18 cellular contexts compared by ENCODE assay signal in the genomic region with DNA sequence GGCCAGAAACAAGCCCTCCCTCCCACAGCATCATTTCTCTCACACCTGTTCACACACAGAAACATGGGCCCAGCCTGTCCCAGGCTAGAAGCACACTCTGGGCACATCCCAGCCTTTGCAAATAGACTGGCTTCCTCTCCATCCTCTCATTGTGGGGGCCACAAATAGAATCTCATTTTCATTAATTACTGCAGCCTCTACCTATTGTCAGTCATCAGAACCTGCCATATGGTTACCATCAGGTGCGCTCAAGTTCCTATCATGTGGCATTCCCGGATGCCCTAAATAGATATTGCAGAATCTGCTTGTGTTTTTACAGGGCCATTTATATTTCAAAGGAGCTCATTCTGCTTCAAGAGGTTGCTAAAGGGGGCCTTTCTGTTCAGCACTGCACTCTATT.
A peak's percentile ranks its signal among the peaks of the same experiment; 100 is the strongest.
DNase-seq lines count a peak whose midpoint lies in the region; TF ChIP-seq lines count a peak whose summit lies in the region.
"Had no signal": no experiment of that assay in that cellular context is flagged by ENCODE, and none has a peak within 500 bp of the region (broad histone marks: within the 10 kb centered on the region; RNA-seq: fewer than 3 reads in every experiment).

No MANE protein-coding gene starts in this region.

- no peaks in the 10 kb centered on the region for H3K79me2 ChIP-seq in hepatocyte

- H3K4me2 ChIP-seq in hepatocyte = no peak overlapping the region

- H4K20me1 ChIP-seq in hepatocyte (ENCODE audit: insufficient read depth, poor library complexity, severe bottlenecking) = no peaks in the 10 kb centered on the region

- TF ChIP-seq POLR2A in transverse colon (IDR thresholded peaks at IDR 0.05) = no peak

- peak; percentile 70 for DNase-seq in NCI-H2171 treated with DMSO at 0.1 percent for 48 hours (lab: John Stamatoyannopoulos, UW)
- DNase-seq in hepatocyte (ENCODE audit: low spot score) = no peak
- DNase-seq in transverse colon = no peak
- DNase-seq in mucosa of gallbladder (ENCODE audit: low spot score) = no peak
- DNase-seq in DMS79 treated with DMSO at 0.1 percent for 48 hours (lab: John Stamatoyannopoulos, UW) = no peak
- no peak for DNase-seq in HUDEP-2 (lab: John Stamatoyannopoulos, UW; ENCODE audit: unreplicated experiment in 76 of 76)
- DNase-seq: ACHN; CD4-positive, alpha-beta T cell; DMS153; DMS79; GM23248; HCEC 1CT; IMR-90 had no signal

- intact Hi-C loops in transverse colon (cut with DNase I; ENCODE audit: low total_unique reads) = no loop called here

- H3K9me2 ChIP-seq in hepatocyte (replicated peaks; ENCODE audit: insufficient read depth) = no peaks in the 10 kb centered on the region

- 90% methylated on average over 2 of the region's 2 CpGs for WGBS in hepatocyte (ENCODE audit: low lambda C conversion rate, missing lambda C conversion rate)
- 79 to 97% methylated on average over 2 of the region's 2 CpGs for WGBS in transverse colon (ENCODE audit: low coverage in 1 of 2), 2 donors

- H3K4me1 ChIP-seq in hepatocyte (ENCODE audit: insufficient read depth) (peaks cover 34% of the 10 kb centered on the region), transverse colon (peaks cover 3 to 39% (median 15%) of the 10 kb centered on the region in 4 donors)

- no peaks in the 10 kb centered on the region for H3K36me3 ChIP-seq in KOPT-K1 (ENCODE audit: insufficient read depth, low read length)
- H3K36me3 ChIP-seq in hepatocyte (replicated peaks; ENCODE audit: insufficient read depth, low read depth) = no peaks in the 10 kb centered on the region
- H3K36me3 ChIP-seq in transverse colon = no peaks in the 10 kb centered on the region

- no peak for TF ChIP-seq EP300 in transverse colon (IDR thresholded peaks at IDR 0.05; ENCODE audit: low read depth)

- H3K27me3 ChIP-seq in hepatocyte (no peaks in the 10 kb centered on the region), transverse colon (no peaks in the 10 kb centered on the region)

- H3K9me3 ChIP-seq in KOPT-K1 (ENCODE audit: insufficient read depth, low read length, poor library complexity, severe bottlenecking) (peaks cover 7% of the 10 kb centered on the region), hepatocyte (ENCODE audit: low read depth) (no peaks in the 10 kb centered on the region), transverse colon (no peaks in the 10 kb centered on the region)

- in situ Hi-C loops in transverse colon (cut with MboI; ENCODE audit: low pct_ligation_motif_present in 1 of 4, low pct_unique_long_range_greater_than_20kb in 1 of 4, low sequenced_read_pairs in 3 of 4) = no loop called here

- no peak for TF ChIP-seq CTCF in hepatocyte (IDR thresholded peaks at IDR 0.05; ENCODE audit: poor library complexity)
- TF ChIP-seq CTCF in transverse colon (IDR thresholded peaks at IDR 0.05) = no peak

- H3K4me3 ChIP-seq in hepatocyte (no peak overlapping the region), transverse colon (no peak overlapping the region)
- H3K4me3 ChIP-seq: GM12878, GM23248, K562 had no signal

- H3K27ac ChIP-seq in KOPT-K1 (ENCODE audit: low read depth, low read length, poor library complexity, severe bottlenecking) = peak overlapping the region; percentile 99
- H3K27ac ChIP-seq in hepatocyte = peak overlapping the region; percentile 80
- peak overlapping the region in 3 of 4 donors; percentile 67 to 81 (median 71) for H3K27ac ChIP-seq in transverse colon
- H3K27ac ChIP-seq: C4-2B, GM23248, HL-60 had no signal

- H2AFZ ChIP-seq in hepatocyte = no peak overlapping the region
- H2AFZ ChIP-seq: GM23248 had no signal
